Comparison of ENCODE assay signal across 19 cellular contexts in genomic region chr10:98433881-98434732, GRCh38. TPM values are rescaled to one million over a fixed set of nuclear protein-coding genes. Genes with fewer than 3 reads are reported as not detected.
DNase-seq lines count a peak whose midpoint lies in the region; ATAC-seq, FAIRE-seq and TF ChIP-seq lines count a peak whose summit lies in the region.
"Had no signal": no experiment of that assay in that cellular context is flagged by ENCODE, and none has a peak within 500 bp of the region (broad histone marks: within the 10 kb centered on the region; RNA-seq: fewer than 3 reads in every experiment).

No MANE protein-coding gene starts in this region.

- POLR2A ChIA-PET in Panc1 (lab: Charles Lee) = no interaction called here
- POLR2A ChIA-PET in endothelial cell of umbilical vein (lab: Charles Lee) = interaction anchor here (1.0 kb wide), 1 partner anchor 11 kb away, joined by 3 read pairs; no protein-coding TSS in a partner anchor

- in situ Hi-C loops in GM13976 (cut with MboI; ENCODE audit: low sequenced_read_pairs, unreplicated experiment) (no loop called here), Panc1 (cut with HindIII; ENCODE audit: low pct_unique_long_range_greater_than_20kb, low sequenced_read_pairs) (no loop called here)

- H3K79me2 ChIP-seq in endothelial cell of umbilical vein (ENCODE audit: control insufficient read depth, insufficient read depth, low read length) = no peaks in the 10 kb centered on the region
- H3K79me2 ChIP-seq: hepatocyte had no signal

- intact Hi-C loops in Panc1 (cut with micrococcal nuclease; ENCODE audit: unreplicated experiment) = no loop called here
- intact Hi-C loops in endothelial cell of umbilical vein (cut with micrococcal nuclease) = no loop called here

- CTCF ChIA-PET in Panc1 (lab: Charles Lee) = no interaction called here
- CTCF ChIA-PET in endothelial cell of umbilical vein (lab: Charles Lee) = interaction anchor here (0.7 to 3.7 kb wide), 6 partner anchors 9 to 33 kb away, joined by 3 to 25 read pairs (median 4); no protein-coding TSS in a partner anchor
- CTCF ChIA-PET in activated CD8-positive, alpha-beta memory T cell treated with anti-CD3 and anti-CD28 coated beads, Interleukin-2, amount 10 ng/mL, durations not matched to agents 7 days and 5 days (lab: Charles Lee) = interaction anchor here (2.4 kb wide), 1 partner anchor 9 kb away, joined by 12 read pairs; no protein-coding TSS in a partner anchor

- peaks cover 20% of the 10 kb centered on the region for H3K36me3 ChIP-seq in Panc1 (ENCODE audit: control insufficient read depth, insufficient read depth, low read length)
- peaks cover 21 to 39% of the 10 kb centered on the region in 2 experiments for H3K36me3 ChIP-seq in endothelial cell of umbilical vein (ENCODE audit: control insufficient read depth in 2 of 2, extremely low read depth in 1 of 2, insufficient read depth in 2 of 2, low read length in 2 of 2)
- H3K36me3 ChIP-seq: ovary had no signal

- H3K27ac Mint-ChIP-seq in osteocyte (ENCODE audit: unreplicated experiment) (no peak overlapping the region), mesothelial cell of epicardium (no peak overlapping the region)
- H3K27ac Mint-ChIP-seq in activated CD8-positive, alpha-beta memory T cell treated with anti-CD3 and anti-CD28 coated beads, Interleukin-2, amount 10 ng/mL, durations not matched to agents 7 days and 5 days = no peak overlapping the region
- H3K27ac Mint-ChIP-seq: activated B cell treated with CpG ODN at 0.5 μM for 24 hours had no signal

- H3K9me3 Mint-ChIP-seq in osteocyte (ENCODE audit: unreplicated experiment) (peaks cover 5% of the 10 kb centered on the region), mesothelial cell of epicardium (peaks cover 15% of the 10 kb centered on the region)
- peaks cover 2% of the 10 kb centered on the region for H3K9me3 Mint-ChIP-seq in activated CD8-positive, alpha-beta memory T cell treated with anti-CD3 and anti-CD28 coated beads, Interleukin-2, amount 10 ng/mL, durations not matched to agents 7 days and 5 days (ENCODE audit: low read depth)

- H3K4me2 ChIP-seq in endothelial cell of umbilical vein (ENCODE audit: insufficient read depth, low read length) = peak overlapping the region; percentile 38
- H3K4me2 ChIP-seq: hepatocyte had no signal

- ATAC-seq in Panc1 = peak; percentile 54; the same call in 1 of the 2 replicates
- no peak for ATAC-seq in activated CD8-positive, alpha-beta memory T cell treated with anti-CD3 and anti-CD28 coated beads, Interleukin-2, amount 10 ng/mL, durations not matched to agents 7 days and 5 days
- ATAC-seq: body of pancreas had no signal

- dilution Hi-C loops in endothelial cell of umbilical vein (cut with MboI; ENCODE audit: extremely low pct_ligation_motif_present, low sequenced_read_pairs) = no loop called here

- no peak overlapping the region for H2AFZ ChIP-seq in endothelial cell of umbilical vein (ENCODE audit: low read depth, low read length)
- H2AFZ ChIP-seq: hepatocyte had no signal

- H3K27me3 Mint-ChIP-seq in osteocyte (ENCODE audit: unreplicated experiment) = no peaks in the 10 kb centered on the region
- H3K27me3 Mint-ChIP-seq in mesothelial cell of epicardium (ENCODE audit: low read depth) = no peaks in the 10 kb centered on the region
- H3K27me3 Mint-ChIP-seq in activated CD8-positive, alpha-beta memory T cell treated with anti-CD3 and anti-CD28 coated beads, Interleukin-2, amount 10 ng/mL, durations not matched to agents 7 days and 5 days = no peaks in the 10 kb centered on the region
- H3K27me3 Mint-ChIP-seq: activated B cell treated with CpG ODN at 0.5 μM for 24 hours had no signal

- H3K4me3 ChIP-seq in Panc1 (ENCODE audit: low read depth in 2 of 2, low read length in 2 of 2) = no peak overlapping the region
- H3K4me3 ChIP-seq in endothelial cell of umbilical vein (replicated peaks in 1 of 3; ENCODE audit: insufficient read depth in 1 of 3, low read depth in 1 of 3, low read length in 3 of 3) = no peak overlapping the region
- H3K4me3 ChIP-seq: body of pancreas, hepatocyte, ovary, suprapubic skin had no signal

- H3K4me1 Mint-ChIP-seq in osteocyte (ENCODE audit: unreplicated experiment) (no peaks in the 10 kb centered on the region), mesothelial cell of epicardium (no peaks in the 10 kb centered on the region)
- H3K4me1 Mint-ChIP-seq in activated CD8-positive, alpha-beta memory T cell treated with anti-CD3 and anti-CD28 coated beads, Interleukin-2, amount 10 ng/mL, durations not matched to agents 7 days and 5 days = peaks cover 2% of the 10 kb centered on the region
- H3K4me1 Mint-ChIP-seq: activated B cell treated with CpG ODN at 0.5 μM for 24 hours had no signal

- H3K36me3 Mint-ChIP-seq in osteocyte (ENCODE audit: unreplicated experiment) (peaks cover 56% of the 10 kb centered on the region), mesothelial cell of epicardium (peaks cover 52% of the 10 kb centered on the region)
- H3K36me3 Mint-ChIP-seq in activated CD8-positive, alpha-beta memory T cell treated with anti-CD3 and anti-CD28 coated beads, Interleukin-2, amount 10 ng/mL, durations not matched to agents 7 days and 5 days = peaks cover 78% of the 10 kb centered on the region

- no peaks in the 10 kb centered on the region for H3K9me3 ChIP-seq in Panc1 (ENCODE audit: control insufficient read depth, insufficient read depth, low read depth, low read length)
- H3K9me3 ChIP-seq in endothelial cell of umbilical vein (replicated peaks; ENCODE audit: control insufficient read depth, insufficient read depth, low read length) = no peaks in the 10 kb centered on the region
- H3K9me3 ChIP-seq: body of pancreas, ovary, suprapubic skin had no signal

- H3K27ac ChIP-seq in Panc1 (ENCODE audit: low read length) = no peak overlapping the region
- peak overlapping the region; percentile 74 for H3K27ac ChIP-seq in endothelial cell of umbilical vein (ENCODE audit: insufficient read depth, low read depth, low read length)
- H3K27ac ChIP-seq: body of pancreas, hepatocyte, ovary, RWPE1, suprapubic skin had no signal

- peak overlapping the region; percentile 38 for H3K9ac ChIP-seq in endothelial cell of umbilical vein (replicated peaks; ENCODE audit: extremely low read depth, insufficient read depth, low read length)

- no peak overlapping the region for H3K4me3 Mint-ChIP-seq in osteocyte (ENCODE audit: unreplicated experiment)
- no peak overlapping the region for H3K4me3 Mint-ChIP-seq in mesothelial cell of epicardium
- no peak overlapping the region for H3K4me3 Mint-ChIP-seq in activated CD8-positive, alpha-beta memory T cell treated with anti-CD3 and anti-CD28 coated beads, Interleukin-2, amount 10 ng/mL, durations not matched to agents 7 days and 5 days
- H3K4me3 Mint-ChIP-seq: activated B cell treated with CpG ODN at 0.5 μM for 24 hours had no signal

- no peaks in the 10 kb centered on the region for H3K9me1 ChIP-seq in endothelial cell of umbilical vein (replicated peaks; ENCODE audit: control insufficient read depth, extremely low read depth, insufficient read depth, low read length)

- FAIRE-seq in endothelial cell of umbilical vein (lab: Jason Lieb, UNC) = peak; percentile 95

- H3K4me1 ChIP-seq in Panc1 (ENCODE audit: control insufficient read depth, insufficient read depth, low read length) = no peaks in the 10 kb centered on the region
- peaks cover 13% of the 10 kb centered on the region for H3K4me1 ChIP-seq in endothelial cell of umbilical vein (ENCODE audit: control insufficient read depth, extremely low read depth, insufficient read depth, low read length)
- H3K4me1 ChIP-seq: body of pancreas, suprapubic skin had no signal

- peak; percentile 5 for DNase-seq in GM13976 (ENCODE audit: low spot score)
- DNase-seq in Panc1 (ENCODE audit: low read depth, low spot score) = no peak
- DNase-seq in endothelial cell of umbilical vein (ENCODE audit: low read depth, low spot score) = peak; percentile 47
- peak; percentile 73 for DNase-seq in osteocyte (ENCODE audit: extremely low spot score, unreplicated experiment)
- no peak for DNase-seq in mesothelial cell of epicardium (ENCODE audit: low spot score in 2 of 2, unreplicated experiment in 2 of 2)
- no peak for DNase-seq in activated CD8-positive, alpha-beta memory T cell treated with anti-CD3 and anti-CD28 coated beads, Interleukin-2, amount 10 ng/mL, durations not matched to agents 7 days and 5 days
- no peak for DNase-seq in superior temporal gyrus (ENCODE audit: extremely low spot score)
- no peak for DNase-seq in DMS53 treated with DMSO at 0.1 percent for 48 hours (lab: John Stamatoyannopoulos, UW; ENCODE audit: unreplicated experiment)
- DNase-seq: activated B cell treated with CpG ODN at 0.5 μM for 24 hours; activated gamma-delta T cell treated with Interleukin-2 at 50 U/mL for 16 hours; body of pancreas; NCI-H2107; NCI-H748 treated with DMSO at 0.1 percent for 48 hours; ovary; stimulated activated CD4-positive, alpha-beta T cell treated with anti-CD3 and anti-CD28 coated beads, Interleukin-2, amount 100 ng/mL, for 48 hours; T-helper 1 cell had no signal

- no peaks in the 10 kb centered on the region for H4K20me1 ChIP-seq in endothelial cell of umbilical vein (replicated peaks; ENCODE audit: control insufficient read depth, extremely low read depth, insufficient read depth, low read length)

- TF ChIP-seq POLR2A in endothelial cell of umbilical vein (IDR thresholded peaks at IDR 0.05; ENCODE audit: low read depth, low read length) = no peak

- no TSS peak for BruUV-seq in Panc1 (replicated peaks; lab: Mats Ljungman, UMichigan)
- TSS peak; percentile 2 for BruUV-seq in endothelial cell of umbilical vein (replicated peaks; lab: Mats Ljungman, UMichigan)

- TF ChIP-seq CTCF in GM13976 (IDR thresholded peaks at IDR 0.05; ENCODE audit: borderline replicate concordance, control extremely low read depth, extremely low read depth, insufficient read depth, missing control alignments) (no peak), Panc1 (IDR thresholded peaks at IDR 0.05) (no peak), endothelial cell of umbilical vein (IDR thresholded peaks at IDR 0.05; ENCODE audit: extremely low read depth in 1 of 2, insufficient read depth in 1 of 2, low read depth in 1 of 2, low read length in 2 of 2) (no peak), osteocyte (IDR thresholded peaks at IDR 0.05) (no peak), mesothelial cell of epicardium (IDR thresholded peaks at IDR 0.05; ENCODE audit: unreplicated experiment) (no peak)

- H3K27me3 ChIP-seq in Panc1 (ENCODE audit: control insufficient read depth, insufficient read depth, low read length) = no peaks in the 10 kb centered on the region
- H3K27me3 ChIP-seq in endothelial cell of umbilical vein (ENCODE audit: control insufficient read depth in 2 of 2, insufficient read depth in 2 of 2, low read length in 2 of 2) = no peaks in the 10 kb centered on the region
- H3K27me3 ChIP-seq: body of pancreas, hepatocyte, ovary, suprapubic skin had no signal

RNA-seq across cellular contexts. Expression of gene HPS1, which starts 12.6 kb away (rescaled TPM):
- total RNA-seq in Panc1 (2021; ENCODE audit: unreplicated experiment) (146 TPM), endothelial cell of umbilical vein (60.7 and 67.1 TPM in 2 replicates), osteocyte (61.9 and 67.1 TPM in 2 replicates), mesothelial cell of epicardium (47.0 to 52.8 TPM (median 51.7 TPM) in 3 replicates)
- 126 TPM for polyA plus RNA-seq in Panc1 (2012; ENCODE audit: insufficient read length)
- polyA plus RNA-seq in endothelial cell of umbilical vein = 67.5 and 81.3 TPM in 2 replicates
- 50.2 and 60.3 TPM in 2 replicates for polyA plus RNA-seq in endothelial cell of umbilical vein (2011; cell fraction: cytosol; rRNA removed)
- 161 and 206 TPM in 2 replicates for polyA plus RNA-seq in endothelial cell of umbilical vein (2011; cell fraction: nucleus; rRNA removed)
- 51.9 and 57.0 TPM in 2 replicates for polyA plus RNA-seq in endothelial cell of umbilical vein (2012)
- 74.0 and 76.0 TPM in 2 replicates for polyA minus RNA-seq in endothelial cell of umbilical vein
- 15.3 TPM for polyA minus RNA-seq in endothelial cell of umbilical vein (2011; cell fraction: cytosol; rRNA and poly(A)+ RNA removed)
- 57.5 and 66.8 TPM in 2 replicates for polyA minus RNA-seq in endothelial cell of umbilical vein (2011; cell fraction: nucleus; rRNA and poly(A)+ RNA removed)
- total RNA-seq in activated CD8-positive, alpha-beta memory T cell treated with anti-CD3 and anti-CD28 coated beads, Interleukin-2, amount 10 ng/mL, durations not matched to agents 7 days and 5 days = 10 to 100 TPM; 72.0 to 99.5 TPM

RNA-seq across cellular contexts. Expression of gene PYROXD2, which starts 19.1 kb away (rescaled TPM):
- total RNA-seq in Panc1 (2021; ENCODE audit: unreplicated experiment) (2.3 TPM), endothelial cell of umbilical vein (7.0 TPM in 2 replicates), osteocyte (4.6 and 4.8 TPM in 2 replicates), mesothelial cell of epicardium (31.1 to 34.4 TPM (median 31.9 TPM) in 3 replicates)
- 3.5 TPM for polyA plus RNA-seq in Panc1 (2012; ENCODE audit: insufficient read length)
- polyA plus RNA-seq in endothelial cell of umbilical vein = 11.8 and 13.7 TPM in 2 replicates
- 6.6 and 6.9 TPM in 2 replicates for polyA plus RNA-seq in endothelial cell of umbilical vein (2011; cell fraction: cytosol; rRNA removed)
- polyA plus RNA-seq in endothelial cell of umbilical vein (2011; cell fraction: nucleus; rRNA removed) = 63.3 and 69.4 TPM in 2 replicates
- polyA plus RNA-seq in endothelial cell of umbilical vein (2012) = 4.3 and 7.6 TPM in 2 replicates
- polyA minus RNA-seq in endothelial cell of umbilical vein = 3.7 and 4.3 TPM in 2 replicates
- 2.3 TPM for polyA minus RNA-seq in endothelial cell of umbilical vein (2011; cell fraction: cytosol; rRNA and poly(A)+ RNA removed)
- 7.3 and 8.6 TPM in 2 replicates for polyA minus RNA-seq in endothelial cell of umbilical vein (2011; cell fraction: nucleus; rRNA and poly(A)+ RNA removed)
- 1 to 10 TPM; 5.1 to 7.5 TPM for total RNA-seq in activated CD8-positive, alpha-beta memory T cell treated with anti-CD3 and anti-CD28 coated beads, Interleukin-2, amount 10 ng/mL, durations not matched to agents 7 days and 5 days

Comparison
In these comparisons a context has a peak if more than half of its experiments do, and no peak if none do; other contexts are left out.
1. DNase-seq: peak in GM13976 (single experiment), endothelial cell of umbilical vein (single experiment) and osteocyte (single experiment); none in Panc1 (single experiment), mesothelial cell of epicardium (0 of 2), activated CD8-positive, alpha-beta memory T cell treated with anti-CD3 and anti-CD28 coated beads, Interleukin-2, amount 10 ng/mL, durations not matched to agents 7 days and 5 days (single experiment), superior temporal gyrus (single experiment) and DMS53 treated with DMSO at 0.1 percent for 48 hours (single experiment).